22 cellular contexts compared by ENCODE assay signal in the genomic region with DNA sequence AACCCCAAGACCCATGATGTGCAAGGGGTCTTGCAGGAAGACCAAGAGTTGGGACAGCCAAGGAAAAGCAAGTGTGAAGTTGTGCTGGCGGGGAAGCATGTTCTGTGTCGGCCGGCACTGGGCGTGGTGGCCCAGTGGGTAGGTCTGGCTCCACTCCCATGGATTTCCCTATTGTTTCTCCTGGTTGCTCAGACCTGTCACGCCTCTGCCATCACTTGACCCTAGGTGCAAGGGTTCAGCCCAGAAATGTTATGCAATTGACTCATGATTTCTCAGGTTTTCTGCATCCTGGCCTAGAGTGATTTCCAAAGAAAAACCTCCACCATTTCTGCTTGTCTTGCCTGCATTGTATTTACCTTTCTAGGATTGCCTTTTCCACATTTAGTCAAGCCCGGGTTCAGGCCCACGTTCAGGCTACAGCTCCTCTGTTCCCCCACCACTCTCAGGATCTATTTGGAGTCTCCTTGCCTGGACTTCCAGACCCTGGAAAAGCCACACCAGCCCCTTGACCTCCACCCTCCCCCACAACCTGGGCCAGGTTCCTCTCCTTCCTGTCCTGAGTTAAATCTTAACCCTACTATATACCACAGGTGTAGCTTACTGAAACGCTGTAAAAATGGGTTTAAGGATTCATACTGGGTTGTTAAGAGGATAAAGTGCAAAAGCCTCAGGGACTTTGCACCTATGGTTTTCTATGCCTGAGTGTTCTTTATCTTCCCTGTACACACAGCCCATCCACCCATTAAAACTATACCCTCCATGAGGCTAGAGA. TPM values are rescaled to one million over a fixed set of nuclear protein-coding genes. Genes with fewer than 3 reads are reported as not detected.
"Had no signal": no experiment of that assay in that cellular context is flagged by ENCODE, and none has a peak within 500 bp of the region (broad histone marks: within the 10 kb centered on the region; RNA-seq: fewer than 3 reads in every experiment).

No MANE protein-coding gene starts in this region.

- H3K4me3 ChIP-seq: dorsolateral prefrontal cortex, esophagus muscularis mucosa, sigmoid colon had no signal

- H3K27ac ChIP-seq: dorsolateral prefrontal cortex, esophagus muscularis mucosa, sigmoid colon had no signal

- H3K4me3 Mint-ChIP-seq: activated naive CD8-positive, alpha-beta T cell treated with anti-CD3 and anti-CD28 coated beads, Interleukin-2, amount 50 U/mL, for 24 hours; activated T-helper 17 cell treated with anti-CD3 and anti-CD28 coated beads, Interleukin-2, amount 50 U/mL, for 72 hours; endodermal cell; stimulated activated naive CD8-positive, alpha-beta T cell treated with anti-CD3 and anti-CD28 coated beads, Interleukin-15, amount 100 ng/mL, for 72 hours had no signal

- H3K4me1 ChIP-seq: esophagus muscularis mucosa, sigmoid colon had no signal

- FAIRE-seq: kidney had no signal

- H3K36me3 ChIP-seq: esophagus muscularis mucosa, sigmoid colon had no signal

- H3K9me3 ChIP-seq: esophagus muscularis mucosa, sigmoid colon had no signal

- H3K27me3 Mint-ChIP-seq: activated naive CD8-positive, alpha-beta T cell treated with anti-CD3 and anti-CD28 coated beads, Interleukin-2, amount 50 U/mL, for 24 hours; stimulated activated naive CD8-positive, alpha-beta T cell treated with anti-CD3 and anti-CD28 coated beads, Interleukin-15, amount 100 ng/mL, for 72 hours had no signal

- ATAC-seq: activated naive CD8-positive, alpha-beta T cell treated with anti-CD3 and anti-CD28 coated beads, Interleukin-2, amount 50 U/mL, for 24 hours; activated T-helper 17 cell treated with anti-CD3 and anti-CD28 coated beads, Interleukin-2, amount 50 U/mL, for 72 hours; stimulated activated naive CD8-positive, alpha-beta T cell treated with anti-CD3 and anti-CD28 coated beads, Interleukin-15, amount 100 ng/mL, for 72 hours had no signal

- DNase-seq: activated naive CD4-positive, alpha-beta T cell treated with Interleukin-2 at 50 U/mL for 16 hours; activated naive CD8-positive, alpha-beta T cell treated with anti-CD3 and anti-CD28 coated beads, Interleukin-2, amount 50 U/mL, for 24 hours; activated T-cell treated with anti-CD3 and anti-CD28 coated beads for 4 hours; aorta; dorsolateral prefrontal cortex; endodermal cell; hippocampal formation; kidney; sigmoid colon; stimulated activated CD4-positive, alpha-beta T cell treated with anti-CD3 and anti-CD28 coated beads, Interleukin-1b, Interleukin-23, amount 100 ng/mL, for 48 hours; stimulated activated naive CD8-positive, alpha-beta T cell treated with anti-CD3 and anti-CD28 coated beads, Interleukin-15, amount 100 ng/mL, for 72 hours had no signal

- H3K27ac Mint-ChIP-seq: activated naive CD8-positive, alpha-beta T cell treated with anti-CD3 and anti-CD28 coated beads, Interleukin-2, amount 50 U/mL, for 24 hours; activated T-helper 17 cell treated with anti-CD3 and anti-CD28 coated beads, Interleukin-2, amount 50 U/mL, for 72 hours; endodermal cell; stimulated activated naive CD8-positive, alpha-beta T cell treated with anti-CD3 and anti-CD28 coated beads, Interleukin-15, amount 100 ng/mL, for 72 hours had no signal

- H3K27me3 ChIP-seq: esophagus muscularis mucosa had no signal

- H3K9me3 Mint-ChIP-seq: activated naive CD8-positive, alpha-beta T cell treated with anti-CD3 and anti-CD28 coated beads, Interleukin-2, amount 50 U/mL, for 24 hours; activated T-helper 17 cell treated with anti-CD3 and anti-CD28 coated beads, Interleukin-2, amount 50 U/mL, for 72 hours; endodermal cell; stimulated activated naive CD8-positive, alpha-beta T cell treated with anti-CD3 and anti-CD28 coated beads, Interleukin-15, amount 100 ng/mL, for 72 hours had no signal

- H3K4me1 Mint-ChIP-seq: activated T-helper 17 cell treated with anti-CD3 and anti-CD28 coated beads, Interleukin-2, amount 50 U/mL, for 72 hours; stimulated activated naive CD8-positive, alpha-beta T cell treated with anti-CD3 and anti-CD28 coated beads, Interleukin-15, amount 100 ng/mL, for 72 hours had no signal

RNA-seq across cellular contexts. Expression of a gene that starts 17.5 kb away (rescaled TPM):
- total RNA-seq: activated CD8-positive, alpha-beta memory T cell treated with anti-CD3 and anti-CD28 coated beads for 36 hours; activated T-helper 17 cell treated with anti-CD3 and anti-CD28 coated beads, Interleukin-2, amount 50 U/mL, for 72 hours; aorta; fibroblast of villous mesenchyme; glomerular endothelial cell had no signal
- polyA plus RNA-seq: aorta, neural cell had no signal

RNA-seq across cellular contexts. Expression of a gene that starts 39.0 kb away (rescaled TPM):
- total RNA-seq: activated CD8-positive, alpha-beta memory T cell treated with anti-CD3 and anti-CD28 coated beads for 36 hours; activated T-helper 17 cell treated with anti-CD3 and anti-CD28 coated beads, Interleukin-2, amount 50 U/mL, for 72 hours; cerebellum; endodermal cell; glomerular endothelial cell; myocyte; sigmoid colon; temporal lobe; ureter had no signal
- polyA plus RNA-seq: aorta, neural cell had no signal

RNA-seq across cellular contexts. Expression of a gene that starts 42.1 kb away (rescaled TPM):
- total RNA-seq: activated CD8-positive, alpha-beta memory T cell treated with anti-CD3 and anti-CD28 coated beads for 36 hours; activated T-helper 17 cell treated with anti-CD3 and anti-CD28 coated beads, Interleukin-2, amount 50 U/mL, for 72 hours; endodermal cell; fibroblast of villous mesenchyme; glomerular endothelial cell; myocyte; osteoblast had no signal
- polyA plus RNA-seq: neural cell had no signal
